13 cellular contexts compared by ENCODE assay signal in the genomic region with DNA sequence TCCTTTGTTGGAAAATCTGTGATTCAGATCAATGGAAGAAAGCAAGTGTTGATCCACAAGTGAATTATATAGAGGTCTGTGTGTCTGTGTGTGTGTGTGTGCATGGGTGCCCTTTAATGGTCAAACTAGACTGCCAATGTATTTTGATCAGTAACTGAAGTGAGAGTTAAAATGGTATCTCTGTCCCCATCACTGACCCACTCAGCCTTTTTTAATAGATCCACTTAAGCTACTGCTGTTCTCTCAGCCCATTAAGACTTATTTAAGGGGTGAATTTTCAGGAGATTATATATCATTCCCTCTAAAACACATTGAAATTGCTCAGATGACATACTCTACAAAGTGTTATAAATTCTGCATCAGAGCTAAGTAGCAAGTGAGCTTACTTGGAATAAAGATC.
DNase-seq lines count a peak whose midpoint lies in the region; ATAC-seq, FAIRE-seq and TF ChIP-seq lines count a peak whose summit lies in the region.
"Had no signal": no experiment of that assay in that cellular context is flagged by ENCODE, and none has a peak within 500 bp of the region (broad histone marks: within the 10 kb centered on the region; RNA-seq: fewer than 3 reads in every experiment).

No MANE protein-coding gene starts in this region.

- no peak overlapping the region for H3K27ac Mint-ChIP-seq in neural progenitor cell
- H3K27ac Mint-ChIP-seq: CD14-positive monocyte; CD8-positive, alpha-beta T cell had no signal

- peak; percentile 58 for FAIRE-seq in D721Med (lab: Jason Lieb, UNC)
- FAIRE-seq: A549 had no signal

- H3F3A ChIP-seq in neural progenitor cell (ENCODE audit: low read depth): peaks cover 25% of the 10 kb centered on the region

- H3K36me3 ChIP-seq in HUES48 (ENCODE audit: control insufficient read depth, insufficient read depth, low read length) (no peaks in the 10 kb centered on the region), neural progenitor cell (no peaks in the 10 kb centered on the region)

- H3K4me2 ChIP-seq in neural progenitor cell: peak overlapping the region; percentile 16
- H3K4me2 ChIP-seq: A549 had no signal

- H3K9me3 ChIP-seq in HUES48 (ENCODE audit: control insufficient read depth, insufficient read depth, low read length) (no peaks in the 10 kb centered on the region), neural progenitor cell (ENCODE audit: low read depth) (no peaks in the 10 kb centered on the region)
- H3K9me3 ChIP-seq: A549 had no signal

- peak overlapping the region; percentile 14 for H3K27ac ChIP-seq in HUES48 (ENCODE audit: low read depth, low read length)
- H3K27ac ChIP-seq in neural progenitor cell: no peak overlapping the region
- H3K27ac ChIP-seq: A549 had no signal

- H3K79me2 ChIP-seq in neural progenitor cell (ENCODE audit: low read depth): no peaks in the 10 kb centered on the region

- TF ChIP-seq CTCF in D721Med (IDR thresholded peaks at IDR 0.05; ENCODE audit: insufficient read depth, missing control alignments) (no peak), neural progenitor cell (IDR thresholded peaks at IDR 0.05) (no peak)

- H3K4me1 Mint-ChIP-seq in neural progenitor cell: peaks cover 26% of the 10 kb centered on the region

- no peak overlapping the region for H3K9ac ChIP-seq in HUES48 (ENCODE audit: low read depth, low read length)
- H3K9ac ChIP-seq in neural progenitor cell: no peak overlapping the region

- H3K4me1 ChIP-seq in HUES48 (ENCODE audit: control insufficient read depth, insufficient read depth, low read length) (peaks cover 48% of the 10 kb centered on the region), neural progenitor cell (peaks cover 35% of the 10 kb centered on the region)
- H3K4me1 ChIP-seq: A549 had no signal

- H3K27me3 ChIP-seq in HUES48 (ENCODE audit: control insufficient read depth, insufficient read depth, low read length) (no peaks in the 10 kb centered on the region), neural progenitor cell (no peaks in the 10 kb centered on the region)

- H3K36me3 Mint-ChIP-seq in neural progenitor cell: peaks cover 2% of the 10 kb centered on the region
- H3K36me3 Mint-ChIP-seq: CD14-positive monocyte had no signal

- H3K9me3 Mint-ChIP-seq in neural progenitor cell: no peaks in the 10 kb centered on the region
- H3K9me3 Mint-ChIP-seq: CD8-positive, alpha-beta T cell; H9 had no signal

- H3K4me3 Mint-ChIP-seq in neural progenitor cell: no peak overlapping the region
- H3K4me3 Mint-ChIP-seq: CD14-positive monocyte; CD8-positive, alpha-beta T cell; H9 had no signal

- no peak overlapping the region for H3K4me3 ChIP-seq in HUES48 (ENCODE audit: low read depth, low read length)
- H3K4me3 ChIP-seq in neural progenitor cell: no peak overlapping the region
- H3K4me3 ChIP-seq: A549 had no signal

- H4K20me1 ChIP-seq in neural progenitor cell (ENCODE audit: low read depth): no peaks in the 10 kb centered on the region

- DNase-seq in D721Med (ENCODE audit: insufficient read length, low spot score) (no peak), SK-N-DZ (ENCODE audit: low spot score) (peak; percentile 37), neural progenitor cell (ENCODE audit: low spot score) (no peak), glomerular visceral epithelial cell (ENCODE audit: extremely low spot score) (no peak)
- DNase-seq: CD8-positive, alpha-beta T cell; COR-L47; DMS53; GOT3; H9 had no signal

- no peak for ATAC-seq in GM19467 (IDR thresholded peaks at IDR 0.05; ENCODE audit: unreplicated experiment)
- ATAC-seq: A549; CD8-positive, alpha-beta T cell had no signal

- H2AFZ ChIP-seq in neural progenitor cell (replicated peaks): no peak overlapping the region

- peaks cover 3% of the 10 kb centered on the region for H3K27me3 Mint-ChIP-seq in neural progenitor cell (ENCODE audit: insufficient read depth, low read depth)
